16 cellular contexts compared by ENCODE assay signal in genomic region chr9:123044556-123044955, GRCh38. TPM values are rescaled to one million over a fixed set of nuclear protein-coding genes. Genes with fewer than 3 reads are reported as not detected.
DNase-seq lines count a peak whose midpoint lies in the region; ATAC-seq, FAIRE-seq and TF ChIP-seq lines count a peak whose summit lies in the region.
"Had no signal": no experiment of that assay in that cellular context is flagged by ENCODE, and none has a peak within 500 bp of the region (broad histone marks: within the 10 kb centered on the region; RNA-seq: fewer than 3 reads in every experiment).

No MANE protein-coding gene starts in this region.

- DNase-seq in GM12891 (ENCODE audit: insufficient read length, low spot score) (no peak), amniotic epithelial cell (ENCODE audit: low read depth) (peak; percentile 91), fibroblast of villous mesenchyme (ENCODE audit: low read depth) (peak; percentile 83), tibial artery (no peak), HPDE6-E6E7 (ENCODE audit: extremely low spot score) (no peak), NCI-H446 (lab: John Stamatoyannopoulos, UW) (no peak)
- DNase-seq in stimulated activated CD4-positive, alpha-beta T cell treated with anti-CD3 and anti-CD28 coated beads, Interleukin-4, amount 100 ng/mL, for 24 hours: no peak
- DNase-seq: activated naive CD8-positive, alpha-beta T cell treated with anti-CD3 and anti-CD28 coated beads, Interleukin-2, amount 50 U/mL, for 24 hours; heart right ventricle; left cardiac atrium; NCI-H1092; nephron progenitor cell; PC-3; stimulated activated CD4-positive, alpha-beta T cell treated with anti-CD3 and anti-CD28 coated beads, Interleukin-4, amount 100 ng/mL, for 1 hour had no signal

- TF ChIP-seq CTCF in fibroblast of villous mesenchyme (IDR thresholded peaks at IDR 0.05; ENCODE audit: insufficient read depth, low read depth, low read length) (no peak), tibial artery (IDR thresholded peaks at IDR 0.05) (no peak)

- intact Hi-C loops in tibial artery (cut with DNase I; ENCODE audit: low total_unique reads): no loop called here

- peak overlapping the region; percentile 73 to 82 for H3K27ac ChIP-seq in tibial artery

- no peak for TF ChIP-seq POLR2A in GM12891 (IDR thresholded peaks at IDR 0.05; ENCODE audit: low read depth, low read length)

- H3K4me3 ChIP-seq in fibroblast of villous mesenchyme (ENCODE audit: low read depth, low read length) (no peak overlapping the region), tibial artery (no peak overlapping the region)
- H3K4me3 ChIP-seq: heart right ventricle had no signal

- ATAC-seq in GM18858 (IDR thresholded peaks at IDR 0.05; ENCODE audit: unreplicated experiment): no peak
- ATAC-seq: activated naive CD8-positive, alpha-beta T cell treated with anti-CD3 and anti-CD28 coated beads, Interleukin-2, amount 50 U/mL, for 24 hours; heart right ventricle; PC-3; stimulated activated memory B cell treated with anti-CD40 and anti-IgM and Interleukin-4, amounts not matched to agents 10 μg/mL and 1 μg/mL and 100 μg/mL, for 72 hours had no signal

- peaks cover 0 to 99% (median 39%) of the 10 kb centered on the region in 4 donors for H3K4me1 ChIP-seq in tibial artery

- no peaks in the 10 kb centered on the region for H3K27me3 ChIP-seq in tibial artery
- H3K27me3 ChIP-seq: heart right ventricle had no signal

- H3K9me3 ChIP-seq in tibial artery: no peaks in the 10 kb centered on the region

- peak; percentile 54 for FAIRE-seq in GM12891 (lab: Jason Lieb, UNC)

- H3K36me3 ChIP-seq in tibial artery: no peaks in the 10 kb centered on the region

TF ChIP-seq in GM12891, 5 proteins besides CTCF, POLR2A, EP300 and RAD21:
- TF ChIP-seq POU2F2 (IDR thresholded peaks at IDR 0.05; ENCODE audit: low read depth, low read length) (no peak), SPI1 (IDR thresholded peaks at IDR 0.05; ENCODE audit: low read depth, low read length) (no peak)

RNA-seq across cellular contexts. Expression of gene GPR21, which starts 11.1 kb away (rescaled TPM):
- polyA plus RNA-seq in GM12891 (2012; ENCODE audit: low read depth, missing spikeins): 0.10 TPM
- 1.9 and 3.0 TPM in 2 replicates for total RNA-seq in fibroblast of villous mesenchyme

Comparison
In these comparisons a context has a peak if more than half of its experiments do, and no peak if none do; other contexts are left out.
1. DNase-seq: peak in amniotic epithelial cell (single experiment) and fibroblast of villous mesenchyme (single experiment); none in GM12891 (single experiment), tibial artery (0 of 2), stimulated activated CD4-positive, alpha-beta T cell treated with anti-CD3 and anti-CD28 coated beads, Interleukin-4, amount 100 ng/mL, for 24 hours (single experiment), HPDE6-E6E7 (single experiment) and NCI-H446 (0 of 2).